13 cellular contexts compared by ENCODE assay signal in the genomic region with DNA sequence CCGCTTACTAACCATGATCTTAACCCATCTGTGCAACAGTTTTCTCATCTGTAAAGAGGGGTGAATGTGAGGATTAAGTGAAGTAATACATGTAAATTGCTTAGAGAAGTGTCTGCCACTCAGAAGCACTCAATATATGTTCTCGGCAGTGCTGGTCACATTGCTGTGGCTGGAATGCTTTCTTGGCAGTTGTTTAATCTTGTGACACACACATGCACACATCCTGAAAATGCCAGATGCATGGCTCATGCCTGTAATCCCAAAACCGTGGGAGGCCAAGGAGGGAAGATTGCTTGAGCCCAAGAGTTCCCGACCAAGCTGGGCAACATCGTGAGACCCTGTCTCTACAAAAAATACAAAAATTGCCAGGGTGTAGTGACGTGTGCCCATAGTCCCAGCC. TPM values are rescaled to one million over a fixed set of nuclear protein-coding genes. Genes with fewer than 3 reads are reported as not detected.
DNase-seq lines count a peak whose midpoint lies in the region; FAIRE-seq and TF ChIP-seq lines count a peak whose summit lies in the region.
"Had no signal": no experiment of that assay in that cellular context is flagged by ENCODE, and none has a peak within 500 bp of the region (broad histone marks: within the 10 kb centered on the region; RNA-seq: fewer than 3 reads in every experiment).

No MANE protein-coding gene starts in this region.

- peak; percentile 98 for FAIRE-seq in G401.6 (lab: Jason Lieb, UNC)

- H3K4me3 ChIP-seq in SJSA1 (no peak overlapping the region), retinal pigment epithelial cell (ENCODE audit: low read length) (no peak overlapping the region), BE2C (ENCODE audit: low read depth, low read length) (no peak overlapping the region)
- H3K4me3 ChIP-seq: neural progenitor cell had no signal

- TF ChIP-seq CTCF in retinal pigment epithelial cell (conservative IDR thresholded peaks at IDR 0.05; ENCODE audit: low read depth, low read length) (no peak), BE2C (IDR thresholded peaks at IDR 0.05; ENCODE audit: low read depth, low read length) (no peak)

- peak overlapping the region; percentile 37 for H3K27ac ChIP-seq in SJSA1
- H3K27ac ChIP-seq: KMS-11, neural progenitor cell had no signal

- H3K36me3 ChIP-seq in SJSA1 (no peaks in the 10 kb centered on the region), BE2C (no peaks in the 10 kb centered on the region)
- H3K36me3 ChIP-seq: neural progenitor cell had no signal

- H3K4me1 ChIP-seq in SJSA1 (replicated peaks) (peaks cover 18% of the 10 kb centered on the region), BE2C (no peaks in the 10 kb centered on the region)
- H3K4me1 ChIP-seq: neural progenitor cell had no signal

- no peaks in the 10 kb centered on the region for H3K9me3 ChIP-seq in SJSA1 (replicated peaks)
- no peaks in the 10 kb centered on the region for H3K9me3 ChIP-seq in BE2C

- peak; percentile 52 to 73 for DNase-seq in SJSA1 (ENCODE audit: low read depth in 1 of 2, low spot score in 2 of 2)
- peak; percentile 97 for DNase-seq in fibroblast of peridontal ligament (ENCODE audit: extremely low read depth)
- DNase-seq in retinal pigment epithelial cell (ENCODE audit: low read depth): peak; percentile 96
- DNase-seq in activated CD4-positive, alpha-beta T cell treated with anti-CD3 and anti-CD28 coated beads for 4 hours: no peak
- no peak for DNase-seq in NCI-H526 treated with DMSO at 0.1 percent for 48 hours (lab: John Stamatoyannopoulos, UW)
- DNase-seq in middle frontal gyrus (ENCODE audit: extremely low spot score, low spot score): no peak
- no peak for DNase-seq in BE2C
- DNase-seq: activated effector memory CD4-positive, alpha-beta T cell treated with Interleukin-2 at 50 U/mL for 16 hours; NCI-H2171 treated with DMSO at 0.1 percent for 48 hours; substantia nigra had no signal

- H3K27me3 ChIP-seq in SJSA1 (replicated peaks) (peaks cover 3% of the 10 kb centered on the region; the same call in 1 of the 2 replicates), BE2C (peaks cover 3% of the 10 kb centered on the region)

RNA-seq across cellular contexts. Expression of a gene that starts 4.9 kb away (rescaled TPM):
- not detected in 2 replicates for total RNA-seq in SJSA1 (2014; rRNA removed; shearing (Covaris generic))
- polyA plus RNA-seq in BE2C (2012; ENCODE audit: insufficient read depth, insufficient read length, low read depth): not detected

RNA-seq across cellular contexts. Expression of a gene that starts 9.8 kb away (rescaled TPM):
- total RNA-seq in SJSA1 (2014; rRNA removed; shearing (Covaris generic)): not detected in 2 replicates
- polyA plus RNA-seq in BE2C (2012; ENCODE audit: insufficient read depth, insufficient read length, low read depth): not detected

RNA-seq across cellular contexts. Expression of a gene that starts 14.9 kb away (rescaled TPM):
- not detected in 2 replicates for total RNA-seq in SJSA1 (2014; rRNA removed; shearing (Covaris generic))
- polyA plus RNA-seq in BE2C (2012; ENCODE audit: insufficient read depth, insufficient read length, low read depth): not detected

RNA-seq across cellular contexts. Expression of a gene that starts 27.1 kb away (rescaled TPM):
- 79.8 and 83.5 TPM in 2 replicates for total RNA-seq in SJSA1 (2014; rRNA removed; shearing (Covaris generic))
- polyA plus RNA-seq in BE2C (2012; ENCODE audit: insufficient read depth, insufficient read length, low read depth): 245 TPM

RNA-seq across cellular contexts. Expression of a gene that starts 28.0 kb away (rescaled TPM):
- not detected in 2 replicates for total RNA-seq in SJSA1 (2014; rRNA removed; shearing (Covaris generic))
- polyA plus RNA-seq in BE2C (2012; ENCODE audit: insufficient read depth, insufficient read length, low read depth): not detected

Comparison
In these comparisons a context has a peak if more than half of its experiments do, and no peak if none do; other contexts are left out.
1. DNase-seq: peak in SJSA1 (2 of 2), fibroblast of peridontal ligament (single experiment) and retinal pigment epithelial cell (single experiment); none in activated CD4-positive, alpha-beta T cell treated with anti-CD3 and anti-CD28 coated beads for 4 hours (0 of 2), NCI-H526 treated with DMSO at 0.1 percent for 48 hours (single experiment), middle frontal gyrus (single experiment) and BE2C (single experiment).